33 cellular contexts compared by ENCODE assay signal in the genomic region with DNA sequence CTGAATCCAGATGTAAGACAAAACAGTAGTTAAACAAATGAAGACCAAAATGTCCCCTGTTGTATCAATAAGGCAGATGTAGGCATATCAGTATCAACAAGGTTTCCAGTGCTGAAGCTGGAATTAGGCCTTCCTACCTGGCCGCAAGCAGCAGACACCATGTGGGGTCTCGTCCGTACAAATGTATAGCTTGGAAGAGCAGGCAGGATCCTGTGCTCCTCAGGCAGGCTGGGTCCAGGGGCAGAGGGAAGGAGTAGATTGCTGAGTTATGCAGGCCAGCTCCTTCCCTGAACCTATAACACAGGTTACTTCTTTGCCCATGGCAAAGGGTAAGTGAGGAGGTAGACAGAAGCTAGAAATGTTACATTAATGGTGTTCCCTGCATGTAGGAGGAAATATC. TPM values are rescaled to one million over a fixed set of nuclear protein-coding genes. Genes with fewer than 3 reads are reported as not detected.
"Had no signal": no experiment of that assay in that cellular context is flagged by ENCODE, and none has a peak within 500 bp of the region (broad histone marks: within the 10 kb centered on the region; RNA-seq: fewer than 3 reads in every experiment).

No MANE protein-coding gene starts in this region.

- H3K27ac ChIP-seq: colonic mucosa, epithelial cell of prostate, esophagus squamous epithelium, gastrocnemius medialis, heart right ventricle, left lung, lower lobe of right lung had no signal

- H3K4me3 ChIP-seq: colonic mucosa, esophagus squamous epithelium, gastrocnemius medialis, heart right ventricle, left lung, lower lobe of right lung had no signal

- DNase-seq: colonic mucosa; cortex of kidney; effector CD8-positive, alpha-beta T cell; effector memory CD8-positive, alpha-beta T cell; endodermal cell; erythroblast; esophagus squamous epithelium; foreskin fibroblast; foreskin melanocyte; gastrocnemius medialis; glutamatergic neuron; head of caudate nucleus; heart right ventricle; hippocampal formation; left cardiac atrium; left lung; left ventricle myocardium superior; lower lobe of right lung; mesenchymal stem cell; midbrain had no signal

- H3K9me3 ChIP-seq: colonic mucosa, esophagus squamous epithelium, gastrocnemius medialis, heart right ventricle, left lung, lower lobe of right lung had no signal

- H3K4me1 Mint-ChIP-seq: endodermal cell had no signal

- H3K27me3 ChIP-seq: colonic mucosa, gastrocnemius medialis, left lung had no signal

- H3K36me3 ChIP-seq: colonic mucosa, esophagus squamous epithelium, gastrocnemius medialis, left lung, lower lobe of right lung had no signal

- FAIRE-seq: endometrium, islet of Langerhans, keratinocyte had no signal

- H3K4me3 Mint-ChIP-seq: dendritic cell treated with granulocyte-macrophage colony-stimulating factor and Interleukin-4, amounts not matched to agents 40 ng/mL and 50 ng/mL, for 4 days; effector memory CD8-positive, alpha-beta T cell; endodermal cell had no signal

- ATAC-seq: effector memory CD8-positive, alpha-beta T cell; esophagus mucosa; gastrocnemius medialis; heart right ventricle; left cardiac atrium; left lung; left ventricle myocardium superior; lower lobe of right lung had no signal

- H3K9me3 Mint-ChIP-seq: dendritic cell treated with granulocyte-macrophage colony-stimulating factor and Interleukin-4, amounts not matched to agents 40 ng/mL and 50 ng/mL, for 4 days; effector memory CD8-positive, alpha-beta T cell; endodermal cell had no signal

- H3K4me1 ChIP-seq: colonic mucosa, esophagus squamous epithelium, gastrocnemius medialis, left lung, lower lobe of right lung had no signal

RNA-seq across cellular contexts. Expression of a gene that starts 23.5 kb away (rescaled TPM):
- total RNA-seq: colonic mucosa, dermis microvascular lymphatic vessel endothelial cell, endodermal cell, esophagus mucosa, esophagus squamous epithelium, glomerular endothelial cell, kidney epithelial cell, left lung, left ventricle myocardium superior, lower leg skin, lower lobe of right lung, lung microvascular endothelial cell, mononuclear cell, mucosa of gallbladder had no signal
- polyA plus RNA-seq: keratinocyte had no signal
